ENCODE assay signal across 8 cellular contexts in the genomic region with DNA sequence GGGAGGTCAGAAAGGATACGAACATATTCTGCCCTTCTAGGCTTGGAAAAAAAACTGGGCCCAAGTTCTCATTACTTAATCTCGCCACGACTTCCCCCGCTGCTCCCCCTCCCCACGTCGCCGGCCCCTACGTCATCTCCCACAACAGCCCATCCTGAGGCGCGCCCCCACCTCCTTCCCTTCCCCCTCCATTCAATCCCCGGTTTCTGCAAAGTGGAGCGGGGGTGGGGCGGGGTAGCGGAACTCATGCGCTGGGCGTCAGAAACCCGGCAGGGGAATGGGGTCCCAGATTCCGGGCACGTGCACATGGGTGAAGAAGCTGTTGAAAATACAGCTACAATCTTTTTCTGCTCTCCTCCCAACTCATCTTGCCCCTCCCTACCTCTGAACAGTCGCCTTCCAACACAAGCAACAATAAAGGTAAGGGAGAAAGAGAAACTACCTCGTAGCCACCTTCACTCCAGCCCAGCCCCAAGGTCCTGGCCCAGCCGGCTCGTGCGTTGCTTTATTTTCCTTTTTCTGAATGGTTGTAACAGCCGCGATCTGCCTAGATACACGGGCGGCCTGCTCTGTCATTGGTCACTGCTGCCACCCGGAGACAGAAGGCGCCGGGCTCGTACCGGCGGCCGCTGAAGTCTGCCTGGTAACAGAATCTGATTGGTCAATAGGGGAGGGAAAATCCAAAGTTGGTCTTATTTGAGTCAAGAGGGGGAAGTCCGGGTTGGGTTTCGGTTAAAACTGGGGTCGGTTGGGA. TPM values are rescaled to one million over a fixed set of nuclear protein-coding genes. Genes with fewer than 3 reads are reported as not detected.
DNase-seq lines count a peak whose midpoint lies in the region; TF ChIP-seq lines count a peak whose summit lies in the region.

A gene (minus strand): TSS at position 484 of the 754 bp plus-strand sequence. CDS start 932 bp downstream, outside the sequence.

- no peaks in the 10 kb centered on the region for H3K9me3 ChIP-seq in effector memory CD4-positive, alpha-beta T cell (ENCODE audit: control insufficient read depth, low read length)

- TF ChIP-seq CTCF in GM20000 (IDR thresholded peaks at IDR 0.05; ENCODE audit: extremely low read depth, missing control alignments) = no peak

- CTCF ChIA-PET in activated CD8-positive, alpha-beta memory T cell treated with anti-CD3 and anti-CD28 coated beads for 36 hours (lab: Charles Lee) = no interaction called here

- H3K4me3 ChIP-seq in effector memory CD4-positive, alpha-beta T cell (ENCODE audit: insufficient read depth, low read depth, low read length, poor library complexity, severe bottlenecking) = peak within 1 kb of the TSS; percentile 82

- no peaks in the 10 kb centered on the region for H3K27me3 ChIP-seq in effector memory CD4-positive, alpha-beta T cell (replicated peaks; ENCODE audit: control insufficient read depth, insufficient read depth, low read length, poor library complexity, severe bottlenecking)

- peaks cover 10% of the 10 kb centered on the region for H3K4me1 ChIP-seq in effector memory CD4-positive, alpha-beta T cell (ENCODE audit: control insufficient read depth, insufficient read depth, low read length, poor library complexity, severe bottlenecking)

- POLR2A ChIA-PET in activated CD8-positive, alpha-beta memory T cell treated with anti-CD3 and anti-CD28 coated beads for 36 hours (lab: Charles Lee) = interaction anchor here (0.8 to 1.3 kb wide), 2 partner anchors 10 to 52 kb away, joined by 4 to 8 read pairs; a partner anchor contains a TSS

- peak; percentile 96 for DNase-seq in CMK (ENCODE audit: low read depth)
- DNase-seq in GM20000 (ENCODE audit: low spot score) = peak; percentile 90
- DNase-seq in HT-29 (ENCODE audit: low spot score) = peak; percentile 97
- DNase-seq in NOMO-1 (lab: John Stamatoyannopoulos, UW; ENCODE audit: unreplicated experiment in 2 of 2) = peak; percentile 98 to 99
- DNase-seq in effector memory CD4-positive, alpha-beta T cell = peak; percentile 92 to 94 (median 94)
- peak; percentile 98 for DNase-seq in lung microvascular endothelial cell (ENCODE audit: low read depth in 2 of 2)
- peak; percentile 87 to 92 (median 87) for DNase-seq in stimulated activated CD4-positive, alpha-beta T cell treated with anti-CD3 and anti-CD28 coated beads, TNF-alpha, amount 100 ng/mL, for 48 hours (ENCODE audit: low read depth in 3 of 3)

- peaks cover 29% of the 10 kb centered on the region for H3K36me3 ChIP-seq in effector memory CD4-positive, alpha-beta T cell (ENCODE audit: control insufficient read depth, insufficient read depth, low read length)

- peak within 1 kb of the TSS; percentile 97 for H3K27ac ChIP-seq in effector memory CD4-positive, alpha-beta T cell (ENCODE audit: insufficient read depth, low read length, poor library complexity, severe bottlenecking)

RNA-seq across cellular contexts. Expression of the gene that starts here (rescaled TPM):
- total RNA-seq in HT-29 (2014; rRNA removed; shearing (Covaris generic)) = 50.4 and 54.9 TPM in 2 replicates
- 10 to 100 TPM; 65.5 to 73.3 TPM for total RNA-seq in activated CD8-positive, alpha-beta memory T cell treated with anti-CD3 and anti-CD28 coated beads for 36 hours
- total RNA-seq in lung microvascular endothelial cell = 32.9 and 38.3 TPM in 2 replicates

Comparison
In these comparisons a context has a peak if more than half of its experiments do, and no peak if none do; other contexts are left out.
1. Peak in every context shown above with its lines: DNase-seq, H3K4me3 ChIP-seq and H3K27ac ChIP-seq.